Comparison of ENCODE assay signal across 1 cellular context in the genomic region with DNA sequence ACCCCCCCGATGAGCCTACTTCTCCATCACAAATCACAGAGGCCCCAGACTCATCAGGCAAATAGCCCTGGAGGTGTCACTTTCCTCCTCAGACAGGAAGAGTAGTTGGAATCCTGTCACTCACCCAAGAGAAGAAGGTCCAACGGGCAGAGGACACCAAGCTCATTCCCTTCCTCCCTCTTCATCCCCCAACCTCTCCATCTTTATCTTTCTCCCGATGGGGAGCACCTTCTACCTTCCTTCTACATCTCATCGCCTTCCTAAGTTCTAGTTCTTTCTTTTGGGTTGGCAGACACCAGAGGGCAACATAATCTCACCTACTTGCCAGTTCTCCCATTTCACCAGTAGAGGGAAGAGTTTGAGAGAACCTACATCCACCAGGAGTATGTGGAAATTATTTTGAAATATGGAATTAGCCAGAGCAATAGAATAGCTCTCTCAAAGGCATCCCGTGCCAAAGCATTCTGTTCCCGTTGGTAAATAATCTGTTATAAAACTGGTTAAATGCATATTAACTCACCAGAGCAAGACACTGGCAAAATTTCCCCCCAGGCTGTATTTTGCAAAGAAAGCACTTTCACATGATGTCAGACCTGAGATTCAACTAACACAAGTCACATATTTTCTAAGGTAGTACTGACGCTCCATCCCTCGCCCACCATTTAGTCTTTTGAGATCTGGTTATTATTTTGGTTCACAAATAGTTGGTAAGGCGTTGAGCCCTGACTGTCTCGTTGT.
TF ChIP-seq lines count a peak whose summit lies in the region.

No MANE protein-coding gene starts in this region.

TF ChIP-seq in HepG2, 621 proteins besides CTCF, POLR2A, EP300 and RAD21 (continued from another document):
- TF ChIP-seq RFX5 (IDR thresholded peaks at IDR 0.05; ENCODE audit: low read depth, low read length) (no peak), NFE2L2 (IDR thresholded peaks at IDR 0.05; ENCODE audit: low read length) (no peak), ATF3 (CRISPR knock-in tag; IDR thresholded peaks at IDR 0.05) (no peak), RFXAP (CRISPR knock-in tag; IDR thresholded peaks at IDR 0.05; ENCODE audit: borderline replicate concordance) (no peak), ZBTB42 (CRISPR knock-in tag; IDR thresholded peaks at IDR 0.05) (no peak), NKX3-1 (CRISPR knock-in tag; IDR thresholded peaks at IDR 0.05) (no peak), ZKSCAN1 (IDR thresholded peaks at IDR 0.05; ENCODE audit: low read length) (no peak), SOX5 (CRISPR knock-in tag; IDR thresholded peaks at IDR 0.05; ENCODE audit: borderline replicate concordance) (0 out of 2 replicates have a peak, but pooled peaks have one; percentile 10), ZNF580 (CRISPR knock-in tag; IDR thresholded peaks at IDR 0.05; ENCODE audit: borderline replicate concordance, low read depth) (no peak), KLF13 (CRISPR knock-in tag; IDR thresholded peaks at IDR 0.05) (no peak), ZNF460 (CRISPR knock-in tag; IDR thresholded peaks at IDR 0.05; ENCODE audit: borderline replicate concordance) (no peak), TMF1 (CRISPR knock-in tag; IDR thresholded peaks at IDR 0.05; ENCODE audit: low read depth) (no peak), PRDM15 (CRISPR knock-in tag; IDR thresholded peaks at IDR 0.05) (no peak), LCORL (IDR thresholded peaks at IDR 0.05) (no peak), LCORL (CRISPR knock-in tag; IDR thresholded peaks at IDR 0.05) (no peak), ZNF280D (CRISPR knock-in tag; IDR thresholded peaks at IDR 0.05) (no peak), CBX1 (IDR thresholded peaks at IDR 0.05; ENCODE audit: low read depth) (no peak), ZBTB33 (CRISPR knock-in tag; IDR thresholded peaks at IDR 0.05) (no peak), ZNF10 (CRISPR knock-in tag; IDR thresholded peaks at IDR 0.05; ENCODE audit: borderline replicate concordance, low read depth) (no peak), HNRNPUL1 (IDR thresholded peaks at IDR 0.05; ENCODE audit: low read depth, low read length) (no peak), SAP130 (CRISPR knock-in tag; IDR thresholded peaks at IDR 0.05; ENCODE audit: low read depth) (peak; percentile 35; the same call in 1 of the 2 replicates), ZNF124 (CRISPR knock-in tag; IDR thresholded peaks at IDR 0.05) (0 out of 2 replicates have a peak, but pooled peaks have one; percentile 32)
- TF ChIP-seq, protein P1, sequence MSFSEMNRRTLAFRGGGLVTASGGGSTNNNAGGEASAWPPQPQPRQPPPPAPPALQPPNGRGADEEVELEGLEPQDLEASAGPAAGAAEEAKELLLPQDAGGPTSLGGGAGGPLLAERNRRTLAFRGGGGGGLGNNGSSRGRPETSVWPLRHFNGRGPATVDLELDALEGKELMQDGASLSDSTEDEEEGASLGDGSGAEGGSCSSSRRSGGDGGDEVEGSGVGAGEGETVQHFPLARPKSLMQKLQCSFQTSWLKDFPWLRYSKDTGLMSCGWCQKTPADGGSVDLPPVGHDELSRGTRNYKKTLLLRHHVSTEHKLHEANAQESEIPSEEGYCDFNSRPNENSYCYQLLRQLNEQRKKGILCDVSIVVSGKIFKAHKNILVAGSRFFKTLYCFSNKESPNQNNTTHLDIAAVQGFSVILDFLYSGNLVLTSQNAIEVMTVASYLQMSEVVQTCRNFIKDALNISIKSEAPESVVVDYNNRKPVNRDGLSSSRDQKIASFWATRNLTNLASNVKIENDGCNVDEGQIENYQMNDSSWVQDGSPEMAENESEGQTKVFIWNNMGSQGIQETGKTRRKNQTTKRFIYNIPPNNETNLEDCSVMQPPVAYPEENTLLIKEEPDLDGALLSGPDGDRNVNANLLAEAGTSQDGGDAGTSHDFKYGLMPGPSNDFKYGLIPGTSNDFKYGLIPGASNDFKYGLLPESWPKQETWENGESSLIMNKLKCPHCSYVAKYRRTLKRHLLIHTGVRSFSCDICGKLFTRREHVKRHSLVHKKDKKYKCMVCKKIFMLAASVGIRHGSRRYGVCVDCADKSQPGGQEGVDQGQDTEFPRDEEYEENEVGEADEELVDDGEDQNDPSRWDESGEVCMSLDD (CRISPR knock-in tag; IDR thresholded peaks at IDR 0.05; ENCODE audit: borderline replicate concordance), result no peak
- TF ChIP-seq, protein P2, sequence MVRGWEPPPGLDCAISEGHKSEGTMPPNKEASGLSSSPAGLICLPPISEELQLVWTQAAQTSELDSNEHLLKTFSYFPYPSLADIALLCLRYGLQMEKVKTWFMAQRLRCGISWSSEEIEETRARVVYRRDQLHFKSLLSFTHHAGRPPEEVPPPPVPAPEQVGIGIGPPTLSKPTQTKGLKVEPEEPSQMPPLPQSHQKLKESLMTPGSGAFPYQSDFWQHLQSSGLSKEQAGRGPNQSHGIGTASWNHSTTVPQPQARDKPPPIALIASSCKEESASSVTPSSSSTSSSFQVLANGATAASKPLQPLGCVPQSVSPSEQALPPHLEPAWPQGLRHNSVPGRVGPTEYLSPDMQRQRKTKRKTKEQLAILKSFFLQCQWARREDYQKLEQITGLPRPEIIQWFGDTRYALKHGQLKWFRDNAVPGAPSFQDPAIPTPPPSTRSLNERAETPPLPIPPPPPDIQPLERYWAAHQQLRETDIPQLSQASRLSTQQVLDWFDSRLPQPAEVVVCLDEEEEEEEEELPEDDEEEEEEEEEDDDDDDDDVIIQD (CRISPR knock-in tag; IDR thresholded peaks at IDR 0.05; ENCODE audit: low read depth), result 0 out of 2 replicates have a peak, but pooled peaks have one; percentile 55
- TF ChIP-seq, protein P3, sequence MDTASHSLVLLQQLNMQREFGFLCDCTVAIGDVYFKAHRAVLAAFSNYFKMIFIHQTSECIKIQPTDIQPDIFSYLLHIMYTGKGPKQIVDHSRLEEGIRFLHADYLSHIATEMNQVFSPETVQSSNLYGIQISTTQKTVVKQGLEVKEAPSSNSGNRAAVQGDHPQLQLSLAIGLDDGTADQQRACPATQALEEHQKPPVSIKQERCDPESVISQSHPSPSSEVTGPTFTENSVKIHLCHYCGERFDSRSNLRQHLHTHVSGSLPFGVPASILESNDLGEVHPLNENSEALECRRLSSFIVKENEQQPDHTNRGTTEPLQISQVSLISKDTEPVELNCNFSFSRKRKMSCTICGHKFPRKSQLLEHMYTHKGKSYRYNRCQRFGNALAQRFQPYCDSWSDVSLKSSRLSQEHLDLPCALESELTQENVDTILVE (CRISPR knock-in tag; IDR thresholded peaks at IDR 0.05), result no peak
